ENCODE assay signal across 33 cellular contexts in the genomic region with DNA sequence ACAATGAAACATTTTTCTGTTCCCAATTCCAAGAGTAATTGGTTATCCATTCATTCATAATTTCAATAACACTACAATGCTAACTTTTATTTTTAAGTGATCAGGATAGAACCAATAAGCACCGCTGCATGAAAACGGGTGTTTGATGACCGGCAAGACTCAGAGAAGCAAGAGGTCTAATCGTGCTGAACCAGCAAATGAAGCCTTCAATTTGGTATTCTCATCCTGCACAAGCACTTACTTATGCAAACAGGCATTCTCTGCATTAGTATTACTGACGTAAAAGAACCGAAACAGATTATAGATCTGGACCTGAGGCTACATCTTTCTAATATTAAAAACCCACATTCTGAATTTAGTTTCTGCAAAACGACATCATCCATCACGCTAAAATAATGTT.
"Had no signal": no experiment of that assay in that cellular context is flagged by ENCODE, and none has a peak within 500 bp of the region (broad histone marks: within the 10 kb centered on the region; RNA-seq: fewer than 3 reads in every experiment).

No MANE protein-coding gene starts in this region.

- H3K9me3 ChIP-seq: Peyer's patch had no signal

- DNase-seq: activated B cell treated with CpG ODN at 0.5 μM for 24 hours; activated CD4-positive, alpha-beta memory T cell treated with anti-CD3 and anti-CD28 coated beads, Interleukin-2, amount 10 ng/mL, durations not matched to agents 7 days and 5 days; activated CD4-positive, alpha-beta T cell treated with anti-CD3 and anti-CD28 coated beads for 1 hour; activated CD4-positive, alpha-beta T cell treated with anti-CD3 and anti-CD28 coated beads for 48 hours; activated effector memory CD4-positive, alpha-beta T cell treated with anti-CD3 and anti-CD28 coated beads, Interleukin-2, amount 50 U/mL, for 16 hours; activated naive CD4-positive, alpha-beta T cell; activated naive CD4-positive, alpha-beta T cell treated with anti-CD3 and anti-CD28 coated beads, Interleukin-2, amount 50 U/mL, for 16 hours; activated naive CD8-positive, alpha-beta T cell treated with anti-CD3 and anti-CD28 coated beads for 36 hours; activated T-cell treated with anti-CD3 and anti-CD28 coated beads, Interleukin-2, amount 50 U/mL, for 1 hour; activated T-cell treated with anti-CD3 and anti-CD28 coated beads, Interleukin-2, amount 50 U/mL, for 72 hours; amniotic stem cell; aorta; brain microvascular endothelial cell; central memory CD4-positive, alpha-beta T cell; NCI-H1092 treated with DMSO at 0.1 percent for 48 hours; NCI-H1694; NCI-H1930; NCI-H2081 treated with DMSO at 0.1 percent for 48 hours; NCI-H2171 treated with DMSO at 0.1 percent for 48 hours; NCI-H2227 treated with DMSO at 0.1 percent for 48 hours; NCI-H446; NCI-H524 treated with DMSO at 0.1 percent for 48 hours; NCI-H774; PC-3; Peyer's patch; RPMI8226; SW 1271; T-helper 1 cell; T-helper 2 cell; T-helper 9 cell had no signal

- H3K27me3 ChIP-seq: brain microvascular endothelial cell, Peyer's patch had no signal

- ATAC-seq: activated T-cell treated with anti-CD3 and anti-CD28 coated beads, Interleukin-2, amount 50 U/mL, for 72 hours; activated T-helper 17 cell treated with anti-CD3 and anti-CD28 coated beads, Interleukin-2, amount 50 U/mL, for 72 hours; K562; PC-3 had no signal

- H3K36me3 ChIP-seq: brain microvascular endothelial cell had no signal

- H3K27ac ChIP-seq: brain microvascular endothelial cell, Peyer's patch, VCaP had no signal

- FAIRE-seq: K562 had no signal

- H3K4me1 ChIP-seq: Peyer's patch had no signal

- H3K4me3 ChIP-seq: K562, Peyer's patch had no signal
